27 cellular contexts compared by ENCODE assay signal in genomic region chr10:80480852-80481251, GRCh38. TPM values are rescaled to one million over a fixed set of nuclear protein-coding genes. Genes with fewer than 3 reads are reported as not detected.
DNase-seq lines count a peak whose midpoint lies in the region; ATAC-seq and TF ChIP-seq lines count a peak whose summit lies in the region.
"Had no signal": no experiment of that assay in that cellular context is flagged by ENCODE, and none has a peak within 500 bp of the region (broad histone marks: within the 10 kb centered on the region; RNA-seq: fewer than 3 reads in every experiment).

No MANE protein-coding gene starts in this region.

- H3K27me3 ChIP-seq in CD4-positive, alpha-beta memory T cell (ENCODE audit: insufficient read depth, low read length), result no peaks in the 10 kb centered on the region
- H3K27me3 ChIP-seq: ovary, Peyer's patch had no signal

- peaks cover 60% of the 10 kb centered on the region for H3K4me1 Mint-ChIP-seq in activated CD8-positive, alpha-beta memory T cell treated with anti-CD3 and anti-CD28 coated beads, Interleukin-2, amount 10 ng/mL, durations not matched to agents 7 days and 5 days
- peaks cover 56 to 82% (median 71%) of the 10 kb centered on the region in 4 donors for H3K4me1 Mint-ChIP-seq in CD4-positive, alpha-beta memory T cell
- H3K4me1 Mint-ChIP-seq in activated naive CD8-positive, alpha-beta T cell (ENCODE audit: low read depth), result peaks cover 75% of the 10 kb centered on the region
- H3K4me1 Mint-ChIP-seq in nephron progenitor cell, result peaks cover 22% of the 10 kb centered on the region

- H3K36me3 Mint-ChIP-seq in activated CD8-positive, alpha-beta memory T cell treated with anti-CD3 and anti-CD28 coated beads, Interleukin-2, amount 10 ng/mL, durations not matched to agents 7 days and 5 days, result peaks cover 44% of the 10 kb centered on the region
- H3K36me3 Mint-ChIP-seq in CD4-positive, alpha-beta memory T cell, result peaks cover 50 to 52% of the 10 kb centered on the region in 2 donors
- peaks cover 19% of the 10 kb centered on the region for H3K36me3 Mint-ChIP-seq in activated naive CD8-positive, alpha-beta T cell
- peaks cover 51% of the 10 kb centered on the region for H3K36me3 Mint-ChIP-seq in nephron progenitor cell (ENCODE audit: low read depth)

- peaks cover 7% of the 10 kb centered on the region for H3K9me3 Mint-ChIP-seq in activated CD8-positive, alpha-beta memory T cell treated with anti-CD3 and anti-CD28 coated beads, Interleukin-2, amount 10 ng/mL, durations not matched to agents 7 days and 5 days (ENCODE audit: low read depth)
- H3K9me3 Mint-ChIP-seq in CD4-positive, alpha-beta memory T cell, result peaks cover 0 to 11% (median 3%) of the 10 kb centered on the region in 8 donors
- H3K9me3 Mint-ChIP-seq in activated naive CD8-positive, alpha-beta T cell (ENCODE audit: low read depth), result no peaks in the 10 kb centered on the region
- peaks cover 26% of the 10 kb centered on the region for H3K9me3 Mint-ChIP-seq in nephron progenitor cell

- H3K27ac ChIP-seq in CD4-positive, alpha-beta memory T cell (ENCODE audit: low read depth, low read length), result no peak overlapping the region
- H3K27ac ChIP-seq: ovary, Peyer's patch had no signal

- peak; percentile 24 for DNase-seq in activated CD8-positive, alpha-beta memory T cell treated with anti-CD3 and anti-CD28 coated beads for 24 hours
- no peak for DNase-seq in activated CD8-positive, alpha-beta memory T cell treated with anti-CD3 and anti-CD28 coated beads, Interleukin-2, amount 10 ng/mL, durations not matched to agents 7 days and 5 days
- peak in 1 of 5 donors; percentile 9 for DNase-seq in CD4-positive, alpha-beta memory T cell
- DNase-seq in nephron progenitor cell (no peak), NAMALWA (ENCODE audit: low spot score) (no peak), KBM-7 (no peak)
- DNase-seq: activated CD4-positive, CD25-positive, alpha-beta regulatory T cell treated with anti-CD3 and anti-CD28 coated beads, Interleukin-2, amount 50 U/mL, for 72 hours; AML-193; DMS79; hippocampal formation; naive B cell; NCI-H1092 treated with DMSO at 0.1 percent for 48 hours; NCI-H187 treated with DMSO at 0.1 percent for 48 hours; NCI-H69; ovary; retina; stimulated activated CD4-positive, alpha-beta T cell treated with anti-CD3 and anti-CD28 coated beads, Interleukin-1b, Interleukin-23, amount 100 ng/mL, for 48 hours; stimulated activated CD8-positive, alpha-beta memory T cell treated with anti-CD3 and anti-CD28 coated beads, Interleukin-4, amount 100 ng/mL, for 48 hours; SW 1271 had no signal

- in situ Hi-C loops in KBM-7 (cut with MboI; ENCODE audit: low pct_unique_long_range_greater_than_20kb, low sequenced_read_pairs), result no loop called here

- H3K4me1 ChIP-seq in CD4-positive, alpha-beta memory T cell (ENCODE audit: insufficient read depth, low read length), result peaks cover 79% of the 10 kb centered on the region

- no peaks in the 10 kb centered on the region for H3K27me3 Mint-ChIP-seq in activated CD8-positive, alpha-beta memory T cell treated with anti-CD3 and anti-CD28 coated beads, Interleukin-2, amount 10 ng/mL, durations not matched to agents 7 days and 5 days
- H3K27me3 Mint-ChIP-seq in CD4-positive, alpha-beta memory T cell, result no peaks in the 10 kb centered on the region
- no peaks in the 10 kb centered on the region for H3K27me3 Mint-ChIP-seq in activated naive CD8-positive, alpha-beta T cell
- no peaks in the 10 kb centered on the region for H3K27me3 Mint-ChIP-seq in nephron progenitor cell (ENCODE audit: low read depth, poor library complexity)
- H3K27me3 Mint-ChIP-seq: IgD-negative memory B cell, naive B cell, type B pancreatic cell had no signal

- H3K4me3 ChIP-seq in CD4-positive, alpha-beta memory T cell (ENCODE audit: low read length in 2 of 2), result no peak overlapping the region
- H3K4me3 ChIP-seq: A549, ovary, Peyer's patch, smooth muscle cell had no signal

- H3K4me3 Mint-ChIP-seq in activated CD8-positive, alpha-beta memory T cell treated with anti-CD3 and anti-CD28 coated beads, Interleukin-2, amount 10 ng/mL, durations not matched to agents 7 days and 5 days, result no peak overlapping the region
- H3K4me3 Mint-ChIP-seq in CD4-positive, alpha-beta memory T cell, result peak overlapping the region in 3 of 8 donors; percentile 32 to 57 (median 50)
- H3K4me3 Mint-ChIP-seq in activated naive CD8-positive, alpha-beta T cell, result no peak overlapping the region
- H3K4me3 Mint-ChIP-seq in nephron progenitor cell, result no peak overlapping the region
- H3K4me3 Mint-ChIP-seq: IgD-negative memory B cell, type B pancreatic cell had no signal

- H3K27ac Mint-ChIP-seq in activated CD8-positive, alpha-beta memory T cell treated with anti-CD3 and anti-CD28 coated beads, Interleukin-2, amount 10 ng/mL, durations not matched to agents 7 days and 5 days, result no peak overlapping the region
- H3K27ac Mint-ChIP-seq in CD4-positive, alpha-beta memory T cell, result peak overlapping the region; percentile 30 to 90 (median 69)
- H3K27ac Mint-ChIP-seq in activated naive CD8-positive, alpha-beta T cell, result peak overlapping the region; percentile 85
- peak overlapping the region; percentile 21 for H3K27ac Mint-ChIP-seq in nephron progenitor cell

- TF ChIP-seq CTCF in nephron progenitor cell (IDR thresholded peaks at IDR 0.05), result no peak

- H3K36me3 ChIP-seq in CD4-positive, alpha-beta memory T cell (ENCODE audit: insufficient read depth, low read length), result peaks cover 14% of the 10 kb centered on the region
- H3K36me3 ChIP-seq: ovary, Peyer's patch had no signal

- H3K9me3 ChIP-seq in CD4-positive, alpha-beta memory T cell (ENCODE audit: control insufficient read depth in 1 of 2, low read length in 2 of 2), result no peaks in the 10 kb centered on the region
- H3K9me3 ChIP-seq: ovary, Peyer's patch had no signal

- ATAC-seq in activated CD8-positive, alpha-beta memory T cell treated with anti-CD3 and anti-CD28 coated beads, Interleukin-2, amount 10 ng/mL, durations not matched to agents 7 days and 5 days, result no peak
- ATAC-seq in GM18868 (IDR thresholded peaks at IDR 0.05; ENCODE audit: unreplicated experiment), result no peak
- ATAC-seq: A549, left lobe of liver had no signal

- intact Hi-C loops in CD4-positive, alpha-beta memory T cell (cut with micrococcal nuclease), result no loop called here

- CTCF ChIA-PET in activated CD8-positive, alpha-beta memory T cell treated with anti-CD3 and anti-CD28 coated beads, Interleukin-2, amount 10 ng/mL, durations not matched to agents 7 days and 5 days (lab: Charles Lee), result no interaction called here
- CTCF ChIA-PET in CD4-positive, alpha-beta memory T cell (lab: Charles Lee; ENCODE audit: partially characterized antibody), result interaction anchor here (1.8 to 2.5 kb wide), 2 partner anchors 15 to 25 kb away, joined by 4 to 10 read pairs; no protein-coding TSS in a partner anchor

- POLR2A ChIA-PET in CD4-positive, alpha-beta memory T cell (lab: Charles Lee; ENCODE audit: partially characterized antibody), result interaction anchor here (1.1 to 14.7 kb wide), 2 partner anchors 16 to 17 kb away, joined by 3 to 906 read pairs; partner anchors contain the start of gene TSPAN14

RNA-seq across cellular contexts. Expression of gene TSPAN14, which starts 26.7 kb away (rescaled TPM):
- 100 to 1,000 TPM; 100 to 104 TPM for total RNA-seq in activated CD8-positive, alpha-beta memory T cell treated with anti-CD3 and anti-CD28 coated beads, Interleukin-2, amount 10 ng/mL, durations not matched to agents 7 days and 5 days
- 100 to 1,000 TPM; 151 to 153 TPM for total RNA-seq in CD4-positive, alpha-beta memory T cell
- 100 to 1,000 TPM; 148 to 246 TPM for polyA plus RNA-seq in CD4-positive, alpha-beta memory T cell

RNA-seq across cellular contexts. Expression of gene SH2D4B, which starts 56.9 kb away (rescaled TPM):
- total RNA-seq in activated CD8-positive, alpha-beta memory T cell treated with anti-CD3 and anti-CD28 coated beads, Interleukin-2, amount 10 ng/mL, durations not matched to agents 7 days and 5 days, result under 1 TPM in 1 of 2 experiments, not detected in 1; 0.09 TPM
- total RNA-seq in CD4-positive, alpha-beta memory T cell, result under 1 TPM; 0.17 TPM
- not detected for polyA plus RNA-seq in CD4-positive, alpha-beta memory T cell
- total RNA-seq: left lobe of liver, Peyer's patch had no signal
- polyA plus RNA-seq: IgD-negative memory B cell, smooth muscle cell had no signal
